In genomic region chr19:2629491-2630351, GRCh38 we compare ENCODE assay signal across 11 cellular contexts.
A peak's percentile ranks its signal among the peaks of the same experiment; 100 is the strongest.
DNase-seq lines count a peak whose midpoint lies in the region; ATAC-seq and TF ChIP-seq lines count a peak whose summit lies in the region.
"Had no signal": no experiment of that assay in that cellular context is flagged by ENCODE, and none has a peak within 500 bp of the region (broad histone marks: within the 10 kb centered on the region; RNA-seq: fewer than 3 reads in every experiment).

No MANE protein-coding gene starts in this region.

- TF ChIP-seq CTCF in right lobe of liver (IDR thresholded peaks at IDR 0.05) (no peak), stomach (IDR thresholded peaks at IDR 0.05) (no peak), foreskin keratinocyte (conservative IDR thresholded peaks at IDR 0.05) (no peak)

- DNase-seq in SIG-M5 treated with dmso at 0.1 percent for 504 hours (lab: John Stamatoyannopoulos, UW; ENCODE audit: unreplicated experiment) (peak; percentile 79), SIG-M5 (lab: John Stamatoyannopoulos, UW) (no peak), T-cell (peak in 11 of 34 experiments; percentile 15 to 59 (median 38)), right lobe of liver (peak; percentile 60 to 93 (median 84)), stomach (no peak), foreskin keratinocyte (no peak), NCI-H526 treated with DMSO at 0.1 percent for 48 hours (lab: John Stamatoyannopoulos, UW) (no peak)
- DNase-seq: 8988T, NCI-H2081 treated with DMSO at 0.1 percent for 48 hours, uterus had no signal

- TF ChIP-seq EP300 in stomach (IDR thresholded peaks at IDR 0.05) = no peak

- H3K27ac ChIP-seq in right lobe of liver (peak overlapping the region; percentile 86 to 94 (median 91)), stomach (peak overlapping the region in 4 of 5 donors; percentile 39 to 90 (median 62)), foreskin keratinocyte (no peak overlapping the region)

- intact Hi-C loops in right lobe of liver (cut with DNase I) = loop anchor here in 1 of 2 donors (5.0 kb wide), 1 partner anchor 52 kb away; no protein-coding TSS in a partner anchor
- intact Hi-C loops in stomach (cut with DNase I; ENCODE audit: low total_unique reads) = no loop called here

- ATAC-seq in T-cell (replicated peaks in 1 of 4) = peak in 3 of 4 experiments; percentile 59 to 76 (median 62)
- ATAC-seq in right lobe of liver = peak; percentile 45 to 74 (median 62)
- no peak for ATAC-seq in foreskin keratinocyte
- ATAC-seq in GM21526 (IDR thresholded peaks at IDR 0.05; ENCODE audit: low FRiP score, unreplicated experiment) = no peak

- no peaks in the 10 kb centered on the region for H3K27me3 Mint-ChIP-seq in T-cell

- H3K9me3 Mint-ChIP-seq in T-cell = peaks cover 0 to 8% (median 0%) of the 10 kb centered on the region in 3 donors

- POLR2A ChIA-PET in T-cell (lab: Charles Lee) = interaction anchor here in 1 of 2 donors (0.7 kb wide), 1 partner anchor 77 kb away, joined by 3 read pairs; no protein-coding TSS in a partner anchor

- H3K4me3 ChIP-seq in right lobe of liver (peak overlapping the region in 1 of 3 donors; percentile 1), stomach (no peak overlapping the region)
- H3K4me3 ChIP-seq: uterus had no signal

- no peaks in the 10 kb centered on the region for H3K36me3 Mint-ChIP-seq in T-cell

- H3K4me1 ChIP-seq in right lobe of liver = peaks cover 0 to 64% (median 28%) of the 10 kb centered on the region in 4 donors
- H3K4me1 ChIP-seq in stomach = peaks cover 26 to 69% (median 54%) of the 10 kb centered on the region in 4 donors
- H3K4me1 ChIP-seq in foreskin keratinocyte = peaks cover 9% of the 10 kb centered on the region

- CTCF ChIA-PET in T-cell (lab: Charles Lee) = interaction anchor here in 1 of 2 donors (1.0 to 1.9 kb wide), 2 partner anchors 9 to 153 kb away, joined by 5 to 7 read pairs; partner anchors contain the start of gene GADD45B

- H3K4me3 Mint-ChIP-seq in T-cell = peak overlapping the region in 2 of 3 donors; percentile 3 to 51

- WGBS in right lobe of liver (ENCODE audit: insufficient coverage, low coverage, low lambda C conversion rate, missing lambda C conversion rate) = 24% methylated on average over 12 of the region's 16 CpGs
- 78 to 85% (median 84%) methylated on average over 16 of the region's 16 CpGs for WGBS in stomach, 5 donors

- H3K9me3 ChIP-seq in right lobe of liver (no peaks in the 10 kb centered on the region), stomach (peaks cover 0 to 13% (median 5%) of the 10 kb centered on the region in 4 donors)
- H3K9me3 ChIP-seq: uterus had no signal

- H3K27ac Mint-ChIP-seq in T-cell = peak overlapping the region; percentile 83 to 85

- no peaks in the 10 kb centered on the region for H3K27me3 ChIP-seq in right lobe of liver
- H3K27me3 ChIP-seq in stomach = no peaks in the 10 kb centered on the region
- no peaks in the 10 kb centered on the region for H3K27me3 ChIP-seq in foreskin keratinocyte
- H3K27me3 ChIP-seq: uterus had no signal

- H3K36me3 ChIP-seq in right lobe of liver (no peaks in the 10 kb centered on the region), stomach (no peaks in the 10 kb centered on the region)
- H3K36me3 ChIP-seq: uterus had no signal

- peaks cover 42 to 58% (median 53%) of the 10 kb centered on the region in 3 donors for H3K4me1 Mint-ChIP-seq in T-cell

- TF ChIP-seq POLR2A in right lobe of liver (IDR thresholded peaks at IDR 0.05) (peak; percentile 74), stomach (IDR thresholded peaks at IDR 0.05) (no peak)

Comparison
In these comparisons a context has a peak if more than half of its experiments do, and no peak if none do; other contexts are left out.
1. DNase-seq: peak in SIG-M5 treated with dmso at 0.1 percent for 504 hours (single experiment) and right lobe of liver (3 of 3); none in SIG-M5 (single experiment), stomach (single experiment), foreskin keratinocyte (0 of 2) and NCI-H526 treated with DMSO at 0.1 percent for 48 hours (single experiment).
2. ATAC-seq: peak in T-cell (3 of 4) and right lobe of liver (4 of 4); none in foreskin keratinocyte (single experiment) and GM21526 (single experiment).